Comparison of ENCODE assay signal across 21 cellular contexts in genomic region chr16:88867561-88868246, GRCh38.
"Had no signal": no experiment of that assay in that cellular context is flagged by ENCODE, and none has a peak within 500 bp of the region (broad histone marks: within the 10 kb centered on the region; RNA-seq: fewer than 3 reads in every experiment).

No MANE protein-coding gene starts in this region.

- DNase-seq: effector memory CD8-positive, alpha-beta T cell; erythroblast; esophagus squamous epithelium; foreskin melanocyte; glutamatergic neuron; heart right ventricle; hippocampal formation; left cardiac atrium; left ventricle myocardium inferior; mammary epithelial cell; mesendoderm; midbrain; naive thymus-derived CD4-positive, alpha-beta T cell; nucleus accumbens; sigmoid colon; stimulated activated CD4-positive, alpha-beta T cell treated with anti-CD3 and anti-CD28 coated beads, Interleukin-2, amount 100 ng/mL, for 24 hours; stimulated activated CD4-positive, alpha-beta T cell treated with anti-CD3 and anti-CD28 coated beads, Interleukin-4, amount 100 ng/mL, for 24 hours; stimulated activated naive CD8-positive, alpha-beta T cell treated with anti-CD3 and anti-CD28 coated beads, Interleukin-15, Interleukin-2, amounts not matched to agents 100 U/mL and 50 U/mL, for 24 hours; substantia nigra; testis; tibial artery had no signal
